ENCODE assay signal across 9 cellular contexts in genomic region chr11:100574894-100575769, GRCh38.
DNase-seq lines count a peak whose midpoint lies in the region; ATAC-seq, FAIRE-seq and TF ChIP-seq lines count a peak whose summit lies in the region.
"Had no signal": no experiment of that assay in that cellular context is flagged by ENCODE, and none has a peak within 500 bp of the region (broad histone marks: within the 10 kb centered on the region; RNA-seq: fewer than 3 reads in every experiment).

No MANE protein-coding gene starts in this region.

- H3F3A ChIP-seq in neural progenitor cell (ENCODE audit: low read depth) = no peaks in the 10 kb centered on the region

- H3K4me1 ChIP-seq in H1 (replicated peaks in 1 of 4; ENCODE audit: control insufficient read depth in 3 of 4, insufficient read depth in 4 of 4, low read length in 3 of 4) = no peaks in the 10 kb centered on the region; a peak in 1 of 7 replicates
- H3K4me1 ChIP-seq in neural progenitor cell = no peaks in the 10 kb centered on the region

- no peak for TF ChIP-seq EP300 in H1 (IDR thresholded peaks at IDR 0.05; ENCODE audit: borderline replicate concordance in 1 of 2, low read depth in 2 of 2, low read length in 2 of 2)

- no peak overlapping the region for H3K14ac ChIP-seq in H1 (ENCODE audit: insufficient read length)

- H3K4me1 Mint-ChIP-seq in neural progenitor cell = no peaks in the 10 kb centered on the region

- H3K4me3 ChIP-seq in H1 (ENCODE audit: extremely low read depth in 1 of 4, insufficient read depth in 2 of 4, low read depth in 3 of 4, low read length in 4 of 4) (no peak overlapping the region), neural progenitor cell (no peak overlapping the region)

- H2AFZ ChIP-seq in H1 (ENCODE audit: low read length) (no peak overlapping the region), neural progenitor cell (replicated peaks) (no peak overlapping the region)

- CTCF ChIA-PET in H1 (lab: Charles Lee; ENCODE audit: partially characterized antibody) = interaction anchor here (0.6 to 1.4 kb wide), 4 partner anchors 9 to 259 kb away, joined by 3 to 4 read pairs (median 3); no protein-coding TSS in a partner anchor

- no peak overlapping the region for H3K4me3 Mint-ChIP-seq in neural progenitor cell

- no peak overlapping the region for H3K27ac ChIP-seq in H1 (ENCODE audit: low read depth, low read length)
- H3K27ac ChIP-seq in neural progenitor cell = no peak overlapping the region

- H2BK12ac ChIP-seq in H1 (ENCODE audit: low read depth, low read length) = no peak overlapping the region

- H3K27me3 ChIP-seq in H1 (replicated peaks in 1 of 4; ENCODE audit: control insufficient read depth in 3 of 4, extremely low read depth in 1 of 4, insufficient read depth in 3 of 4, low read length in 3 of 4) = no peaks in the 10 kb centered on the region
- no peaks in the 10 kb centered on the region for H3K27me3 ChIP-seq in neural progenitor cell

- H2BK15ac ChIP-seq in H1 (ENCODE audit: low read length) = no peak overlapping the region

- H3K23me2 ChIP-seq in H1 (ENCODE audit: low read depth, low read length) = no peaks in the 10 kb centered on the region

- 86% methylated on average over 1 of the region's 1 CpG; no CpG with 5 or more reads in 1 of the 2 experiments for WGBS in H1 (ENCODE audit: extremely low coverage in 1 of 2, insufficient coverage in 1 of 2, insufficient read length in 1 of 2, insufficient replicate concordance in 2 of 2, low coverage in 1 of 2, low lambda C conversion rate in 2 of 2, missing lambda C conversion rate in 1 of 2), 2 experiments

- TF ChIP-seq CTCF in H1 (IDR thresholded peaks at IDR 0.05; ENCODE audit: control extremely low read depth in 1 of 3, insufficient read depth in 1 of 3, low read depth in 1 of 3, low read length in 3 of 3) (peak in 1 of 3 experiments; percentile 49; a peak in 2 of 4 replicates), neural progenitor cell (IDR thresholded peaks at IDR 0.05) (peak; percentile 62)

- no peak overlapping the region for H3K56ac ChIP-seq in H1 (replicated peaks; ENCODE audit: insufficient read length, low read depth, low read length)

- H2BK20ac ChIP-seq in H1 (ENCODE audit: low read length) = no peak overlapping the region

- H4K5ac ChIP-seq in H1 (ENCODE audit: insufficient read length, low read depth, low read length) = no peak overlapping the region

- H2AK5ac ChIP-seq in H1 (ENCODE audit: low read depth, low read length) = no peak overlapping the region

- DNase-seq in H4 (ENCODE audit: low spot score) (peak; percentile 44), NCI-H446 treated with DMSO at 0.1 percent for 48 hours (lab: John Stamatoyannopoulos, UW) (peak; percentile 10), H1 (ENCODE audit: low read depth in 1 of 2, low spot score in 2 of 2) (no peak), neural progenitor cell (ENCODE audit: low spot score) (no peak), iPS-NIHi11 (ENCODE audit: low spot score) (no peak)

- H4K20me1 ChIP-seq in H1 (replicated peaks in 1 of 2; ENCODE audit: control insufficient read depth in 1 of 2, insufficient read depth in 2 of 2, low read length in 2 of 2) (no peaks in the 10 kb centered on the region), neural progenitor cell (ENCODE audit: low read depth) (no peaks in the 10 kb centered on the region)

- no peak overlapping the region for H4K8ac ChIP-seq in H1 (ENCODE audit: extremely low read depth, insufficient read depth, low read length)

- peak; percentile 57 to 70 for TF ChIP-seq RAD21 in H1 (IDR thresholded peaks at IDR 0.05 in 1 of 2, conservative IDR thresholded peaks at IDR 0.05 in 1 of 2; ENCODE audit: low read depth in 2 of 2, low read length in 2 of 2)

- H3K4me2 ChIP-seq in H1 (ENCODE audit: insufficient read depth in 1 of 2, low read depth in 2 of 2, low read length in 2 of 2) (no peak overlapping the region), neural progenitor cell (no peak overlapping the region)

- H3K4ac ChIP-seq in H1 (replicated peaks; ENCODE audit: insufficient read length, low read depth, low read length) = no peak overlapping the region

- POLR2A ChIA-PET in H1 (lab: Charles Lee; ENCODE audit: partially characterized antibody) = interaction anchor here (0.6 kb wide), 1 partner anchor 1302 kb away, joined by 3 read pairs; no protein-coding TSS in a partner anchor

- no peaks in the 10 kb centered on the region for H3K9me3 ChIP-seq in H1 (ENCODE audit: insufficient read depth in 2 of 2, low read depth in 1 of 2, low read length in 1 of 2)
- no peaks in the 10 kb centered on the region for H3K9me3 ChIP-seq in neural progenitor cell (ENCODE audit: low read depth)

- H3K36me3 ChIP-seq in H1 (ENCODE audit: control insufficient read depth in 2 of 4, insufficient read depth in 4 of 4, low read length in 3 of 4) = no peaks in the 10 kb centered on the region
- H3K36me3 ChIP-seq in neural progenitor cell = no peaks in the 10 kb centered on the region

- H4K91ac ChIP-seq in H1 (replicated peaks; ENCODE audit: insufficient read length, low read length) = no peak overlapping the region

- FAIRE-seq in H1 (lab: Jason Lieb, UNC) = no peak

- no peak overlapping the region for H2BK5ac ChIP-seq in H1 (ENCODE audit: low read depth, low read length)

- H3K9me3 Mint-ChIP-seq in neural progenitor cell = no peaks in the 10 kb centered on the region
- H3K9me3 Mint-ChIP-seq: brain had no signal

- H3K27ac Mint-ChIP-seq in neural progenitor cell = no peak overlapping the region

- no peak for TF ChIP-seq POLR2A in H1 (IDR thresholded peaks at IDR 0.05; ENCODE audit: control extremely low read depth in 1 of 2, low read depth in 2 of 2, low read length in 2 of 2)

- H3K23ac ChIP-seq in H1 (ENCODE audit: insufficient read length) = no peak overlapping the region

- ATAC-seq in HG02885 (IDR thresholded peaks at IDR 0.05; ENCODE audit: poor library complexity, unreplicated experiment) (no peak), GM19035 (IDR thresholded peaks at IDR 0.05; ENCODE audit: unreplicated experiment) (no peak), HG03439 (IDR thresholded peaks at IDR 0.05; ENCODE audit: unreplicated experiment) (no peak)

- H3K79me1 ChIP-seq in H1 (ENCODE audit: low read depth, low read length) = no peaks in the 10 kb centered on the region

- H3K18ac ChIP-seq in H1 (ENCODE audit: extremely low read depth, low read length) = no peak overlapping the region

- H3K9ac ChIP-seq in H1 (replicated peaks in 1 of 4; ENCODE audit: extremely low read depth in 1 of 4, low read depth in 3 of 4, low read length in 3 of 4) (no peak overlapping the region), neural progenitor cell (no peak overlapping the region)

- H3K36me3 Mint-ChIP-seq in neural progenitor cell = no peaks in the 10 kb centered on the region
- H3K36me3 Mint-ChIP-seq: brain had no signal

- H3K27me3 Mint-ChIP-seq in neural progenitor cell (ENCODE audit: insufficient read depth, low read depth) = no peaks in the 10 kb centered on the region
- H3K27me3 Mint-ChIP-seq: brain had no signal

- H3K79me2 ChIP-seq in H1 (ENCODE audit: control insufficient read depth in 1 of 2, insufficient read depth in 2 of 2, low read length in 2 of 2) (no peaks in the 10 kb centered on the region), neural progenitor cell (ENCODE audit: low read depth) (no peaks in the 10 kb centered on the region)

- H2BK120ac ChIP-seq in H1 (replicated peaks; ENCODE audit: low read depth, low read length) = no peak overlapping the region

TF ChIP-seq in H1, 55 proteins besides CTCF, POLR2A, EP300 and RAD21 (continues in another document):
- TF ChIP-seq TBP (IDR thresholded peaks at IDR 0.05; ENCODE audit: low read depth, low read length) = no peak
- TF ChIP-seq SIN3A (conservative IDR thresholded peaks at IDR 0.05 in 1 of 2, IDR thresholded peaks at IDR 0.05 in 1 of 2; ENCODE audit: low read depth in 1 of 2, low read length in 2 of 2) = no peak
- TF ChIP-seq BACH1 (IDR thresholded peaks at IDR 0.05; ENCODE audit: low read length) = no peak
- no peak for TF ChIP-seq TEAD4 (IDR thresholded peaks at IDR 0.05; ENCODE audit: low read depth, low read length)
- TF ChIP-seq ZNF274 (IDR thresholded peaks at IDR 0.05; ENCODE audit: borderline replicate concordance, extremely low read depth, low read length) = no peak
- TF ChIP-seq PHF8 (conservative IDR thresholded peaks at IDR 0.05; ENCODE audit: low read depth, low read length) = no peak
- no peak for TF ChIP-seq BCL11A (IDR thresholded peaks at IDR 0.05; ENCODE audit: low read depth in 2 of 2, low read length in 2 of 2)
- TF ChIP-seq CHD1 (IDR thresholded peaks at IDR 0.05; ENCODE audit: low read depth, low read length) = no peak
- no peak for TF ChIP-seq TAF7 (optimal IDR thresholded peaks at IDR 0.05; ENCODE audit: borderline replicate concordance, low read depth, low read length)
- no peak for TF ChIP-seq ATF2 (IDR thresholded peaks at IDR 0.05; ENCODE audit: low read length)
- no peak for TF ChIP-seq CREB1 (IDR thresholded peaks at IDR 0.05)
- TF ChIP-seq ATF3 (IDR thresholded peaks at IDR 0.05; ENCODE audit: insufficient read depth, low read depth, low read length) = no peak
- TF ChIP-seq RBBP5 (IDR thresholded peaks at IDR 0.05; ENCODE audit: borderline replicate concordance, low read depth, low read length) = no peak
- no peak for TF ChIP-seq KDM5A (IDR thresholded peaks at IDR 0.05; ENCODE audit: low read length)
- TF ChIP-seq TAF1 (IDR thresholded peaks at IDR 0.05; ENCODE audit: low read depth, low read length) = no peak
- no peak for TF ChIP-seq FOSL1 (IDR thresholded peaks at IDR 0.05; ENCODE audit: insufficient read depth, low read depth, low read length)
- TF ChIP-seq EZH2 (IDR thresholded peaks at IDR 0.05; ENCODE audit: low read depth, low read length, severe bottlenecking) = no peak
- no peak for TF ChIP-seq RFX5 (IDR thresholded peaks at IDR 0.05; ENCODE audit: borderline replicate concordance, low read depth, low read length)
- no peak for TF ChIP-seq RXRA (IDR thresholded peaks at IDR 0.05; ENCODE audit: insufficient read depth, low read depth, low read length)

Comparison
In these comparisons a context has a peak if more than half of its experiments do, and no peak if none do; other contexts are left out.
1. DNase-seq: peak in H4 (single experiment) and NCI-H446 treated with DMSO at 0.1 percent for 48 hours (single experiment); none in H1 (0 of 2), neural progenitor cell (single experiment) and iPS-NIHi11 (single experiment).